In genomic region chr16:30112197-30113030, GRCh38 we compare ENCODE assay signal across 8 cellular contexts. TPM values are rescaled to one million over a fixed set of nuclear protein-coding genes. Genes with fewer than 3 reads are reported as not detected.
A peak's percentile ranks its signal among the peaks of the same experiment; 100 is the strongest.
DNase-seq lines count a peak whose midpoint lies in the region; ATAC-seq and TF ChIP-seq lines count a peak whose summit lies in the region.

No MANE protein-coding gene starts in this region.

- TF ChIP-seq POLR2A in gastrocnemius medialis (IDR thresholded peaks at IDR 0.05), result no peak

- no peak overlapping the region for H2AFZ ChIP-seq in OCI-LY3 (ENCODE audit: low read depth, low read length)

- TF ChIP-seq CTCF in OCI-LY3 (IDR thresholded peaks at IDR 0.05; ENCODE audit: low read depth, low read length) (peak; percentile 77), gastrocnemius medialis (IDR thresholded peaks at IDR 0.05 in 4 of 5, conservative IDR thresholded peaks at IDR 0.05 in 1 of 5) (peak in 4 of 5 experiments; percentile 53 to 62 (median 58))

- H3K36me3 ChIP-seq in OCI-LY3 (replicated peaks; ENCODE audit: low read depth, low read length) (no peaks in the 10 kb centered on the region), gastrocnemius medialis (peaks cover 0 to 35% of the 10 kb centered on the region in 2 donors)

- in situ Hi-C loops in gastrocnemius medialis (cut with MboI; ENCODE audit: low sequenced_read_pairs in 4 of 4), result loop anchor here in 1 of 4 donors (25.0 kb wide), 1 partner anchor 300 kb away; the partner anchor contains the start of gene ZNF771

- H3K9ac ChIP-seq in OCI-LY3 (ENCODE audit: low read length), result no peak overlapping the region

- no peaks in the 10 kb centered on the region for H3K4me1 ChIP-seq in OCI-LY3 (ENCODE audit: low read length)
- H3K4me1 ChIP-seq in gastrocnemius medialis, result no peaks in the 10 kb centered on the region

- DNase-seq in DMS153 treated with DMSO at 0.1 percent for 48 hours (lab: John Stamatoyannopoulos, UW; ENCODE audit: unreplicated experiment), result peak; percentile 34
- no peak for DNase-seq in DMS153 (lab: John Stamatoyannopoulos, UW)
- peak; percentile 34 to 39 for DNase-seq in activated T-helper 1 cell treated with anti-CD3 and anti-CD28 coated beads, Interleukin-2, amount 50 U/mL, for 16 hours (ENCODE audit: low read depth in 1 of 2, low spot score in 1 of 2)
- peak; percentile 64 for DNase-seq in germinal center (ENCODE audit: low spot score)
- peak in 1 of 2 donors; percentile 32 for DNase-seq in gastrocnemius medialis

- no peaks in the 10 kb centered on the region for H3K27me3 ChIP-seq in OCI-LY3 (ENCODE audit: low read depth, low read length)
- no peaks in the 10 kb centered on the region for H3K27me3 ChIP-seq in gastrocnemius medialis

- no peaks in the 10 kb centered on the region for H3K9me3 ChIP-seq in OCI-LY3 (ENCODE audit: insufficient read depth, low read length)
- no peaks in the 10 kb centered on the region for H3K9me3 ChIP-seq in gastrocnemius medialis

- H3K79me2 ChIP-seq in OCI-LY3 (ENCODE audit: low read length), result no peaks in the 10 kb centered on the region

- H3K27ac ChIP-seq in OCI-LY3 (ENCODE audit: low read length) (no peak overlapping the region), gastrocnemius medialis (no peak overlapping the region)

- peak overlapping the region; percentile 19 for H3K4me2 ChIP-seq in OCI-LY3 (ENCODE audit: low read length)

- ATAC-seq in gastrocnemius medialis (no peak), HG03045 (IDR thresholded peaks at IDR 0.05; ENCODE audit: unreplicated experiment) (no peak), GM21619 (IDR thresholded peaks at IDR 0.05; ENCODE audit: unreplicated experiment) (no peak)

- intact Hi-C loops in gastrocnemius medialis (cut with DNase I; ENCODE audit: low total_unique reads), result no loop called here

- no peaks in the 10 kb centered on the region for H4K20me1 ChIP-seq in OCI-LY3 (ENCODE audit: insufficient read depth, low read length)

- H3K4me3 ChIP-seq in OCI-LY3 (ENCODE audit: low read length) (peak overlapping the region; percentile 28; the same call in 1 of the 2 replicates), gastrocnemius medialis (no peak overlapping the region)

RNA-seq across cellular contexts. Expression of gene GDPD3, which starts 0.9 kb away (rescaled TPM):
- under 1 TPM in 2 of 4 donors, not detected in 2; 0.29 to 0.66 TPM for total RNA-seq in gastrocnemius medialis

RNA-seq across cellular contexts. Expression of gene MAPK3, which starts 10.6 kb away (rescaled TPM):
- total RNA-seq in gastrocnemius medialis, result 10 to 100 TPM; 28.6 to 48.7 (median 38.0) TPM

RNA-seq across cellular contexts. Expression of gene YPEL3, which starts 16.4 kb away (rescaled TPM):
- 100 to 1,000 TPM in 3 of 4 donors, 10 to 100 TPM in 1; 97.2 to 197 (median 154) TPM for total RNA-seq in gastrocnemius medialis

RNA-seq across cellular contexts. Expression of gene TBX6, which starts 20.7 kb away (rescaled TPM):
- under 1 TPM; 0.29 to 0.92 (median 0.67) TPM for total RNA-seq in gastrocnemius medialis

RNA-seq across cellular contexts. Expression of gene PPP4C, which starts 36.6 kb away (rescaled TPM):
- total RNA-seq in gastrocnemius medialis, result 10 to 100 TPM; 23.8 to 64.3 (median 44.7) TPM
